ENCODE assay signal across 8 cellular contexts in genomic region chr1:200184196-200184595, GRCh38.
DNase-seq lines count a peak whose midpoint lies in the region; ATAC-seq, FAIRE-seq and TF ChIP-seq lines count a peak whose summit lies in the region.

No MANE protein-coding gene starts in this region.

- no peaks in the 10 kb centered on the region for H3K36me3 ChIP-seq in adrenal gland (replicated peaks in 1 of 2)
- no peaks in the 10 kb centered on the region for H3K36me3 ChIP-seq in kidney (ENCODE audit: control insufficient read depth in 1 of 2, insufficient read depth in 2 of 2, low read length in 2 of 2)

- H3K9me3 Mint-ChIP-seq in activated T-helper 1 cell treated with anti-CD3 and anti-CD28 coated beads, Interleukin-12 subunit alpha, Interleukin-12 subunit beta, Interleukin-2, Interleukin-4 antibody, amounts not matched to agents 30 ng/mL and 10 ng/mL and 1 ng/mL, durations not matched to agents 14 hours and 24 hours and 36 hours, result peaks cover 4% of the 10 kb centered on the region
- H3K9me3 Mint-ChIP-seq in activated naive CD4-positive, alpha-beta T cell treated with anti-CD3 and anti-CD28 coated beads for 36 hours, result peaks cover 10% of the 10 kb centered on the region

- H3K36me3 Mint-ChIP-seq in activated T-helper 1 cell treated with anti-CD3 and anti-CD28 coated beads, Interleukin-12 subunit alpha, Interleukin-12 subunit beta, Interleukin-2, Interleukin-4 antibody, amounts not matched to agents 30 ng/mL and 10 ng/mL and 1 ng/mL, durations not matched to agents 14 hours and 24 hours and 36 hours (ENCODE audit: low read depth), result peaks cover 3% of the 10 kb centered on the region
- peaks cover 1% of the 10 kb centered on the region for H3K36me3 Mint-ChIP-seq in activated naive CD4-positive, alpha-beta T cell treated with anti-CD3 and anti-CD28 coated beads for 36 hours (ENCODE audit: low read depth)

- H3K27ac ChIP-seq in adrenal gland (no peak overlapping the region), kidney (ENCODE audit: low read depth in 2 of 2, low read length in 2 of 2) (no peak overlapping the region)

- no peaks in the 10 kb centered on the region for H3K9me3 ChIP-seq in adrenal gland (replicated peaks in 1 of 3)
- no peaks in the 10 kb centered on the region for H3K9me3 ChIP-seq in kidney (ENCODE audit: control insufficient read depth in 1 of 2, low read length in 2 of 2)

- H3K27ac Mint-ChIP-seq in activated T-helper 1 cell treated with anti-CD3 and anti-CD28 coated beads, Interleukin-12 subunit alpha, Interleukin-12 subunit beta, Interleukin-2, Interleukin-4 antibody, amounts not matched to agents 30 ng/mL and 10 ng/mL and 1 ng/mL, durations not matched to agents 14 hours and 24 hours and 36 hours, result no peak overlapping the region
- H3K27ac Mint-ChIP-seq in activated naive CD4-positive, alpha-beta T cell treated with anti-CD3 and anti-CD28 coated beads for 36 hours, result no peak overlapping the region

- TF ChIP-seq POLR2A in adrenal gland (IDR thresholded peaks at IDR 0.05), result no peak

- H3K4me1 ChIP-seq in adrenal gland (replicated peaks in 1 of 2) (peaks cover 0 to 11% of the 10 kb centered on the region in 2 donors), kidney (ENCODE audit: control insufficient read depth in 1 of 2, insufficient read depth in 1 of 2, low read depth in 1 of 2, low read length in 2 of 2) (no peaks in the 10 kb centered on the region)

- H3K4me3 ChIP-seq in adrenal gland (no peak overlapping the region), kidney (ENCODE audit: low read length in 2 of 2) (no peak overlapping the region)

- no peak overlapping the region for H3K9ac ChIP-seq in kidney (ENCODE audit: low read length in 2 of 2)

- H3K4me1 Mint-ChIP-seq in activated T-helper 1 cell treated with anti-CD3 and anti-CD28 coated beads, Interleukin-12 subunit alpha, Interleukin-12 subunit beta, Interleukin-2, Interleukin-4 antibody, amounts not matched to agents 30 ng/mL and 10 ng/mL and 1 ng/mL, durations not matched to agents 14 hours and 24 hours and 36 hours (ENCODE audit: low read depth), result peaks cover 6% of the 10 kb centered on the region
- H3K4me1 Mint-ChIP-seq in activated naive CD4-positive, alpha-beta T cell treated with anti-CD3 and anti-CD28 coated beads for 36 hours (ENCODE audit: low read depth), result peaks cover 15% of the 10 kb centered on the region

- no peak for FAIRE-seq in kidney (lab: Jason Lieb, UNC)

- CTCF ChIA-PET in activated naive CD4-positive, alpha-beta T cell treated with anti-CD3 and anti-CD28 coated beads for 36 hours (lab: Charles Lee), result interaction anchor here (0.6 kb wide), 1 partner anchor 29 kb away, joined by 5 read pairs; no protein-coding TSS in a partner anchor

- ATAC-seq in GM19467 (IDR thresholded peaks at IDR 0.05; ENCODE audit: unreplicated experiment) (no peak), HG03457 (IDR thresholded peaks at IDR 0.05; ENCODE audit: unreplicated experiment) (no peak)

- peaks cover 10% of the 10 kb centered on the region for H3K27me3 Mint-ChIP-seq in activated T-helper 1 cell treated with anti-CD3 and anti-CD28 coated beads, Interleukin-12 subunit alpha, Interleukin-12 subunit beta, Interleukin-2, Interleukin-4 antibody, amounts not matched to agents 30 ng/mL and 10 ng/mL and 1 ng/mL, durations not matched to agents 14 hours and 24 hours and 36 hours (ENCODE audit: insufficient read depth)
- peaks cover 3% of the 10 kb centered on the region for H3K27me3 Mint-ChIP-seq in activated naive CD4-positive, alpha-beta T cell treated with anti-CD3 and anti-CD28 coated beads for 36 hours (ENCODE audit: low read depth)

- no peak overlapping the region for H3K4me3 Mint-ChIP-seq in activated T-helper 1 cell treated with anti-CD3 and anti-CD28 coated beads, Interleukin-12 subunit alpha, Interleukin-12 subunit beta, Interleukin-2, Interleukin-4 antibody, amounts not matched to agents 30 ng/mL and 10 ng/mL and 1 ng/mL, durations not matched to agents 14 hours and 24 hours and 36 hours
- no peak overlapping the region for H3K4me3 Mint-ChIP-seq in activated naive CD4-positive, alpha-beta T cell treated with anti-CD3 and anti-CD28 coated beads for 36 hours

- intact Hi-C loops in adrenal gland (cut with DNase I), result no loop called here
- intact Hi-C loops in kidney (cut with DNase I), result no loop called here
- intact Hi-C loops in activated T-helper 1 cell treated with anti-CD3 and anti-CD28 coated beads, Interleukin-12 subunit alpha, Interleukin-12 subunit beta, Interleukin-2, Interleukin-4 antibody, amounts not matched to agents 30 ng/mL and 10 ng/mL and 1 ng/mL, durations not matched to agents 14 hours and 24 hours and 36 hours (cut with micrococcal nuclease), result no loop called here
- intact Hi-C loops in activated naive CD4-positive, alpha-beta T cell treated with anti-CD3 and anti-CD28 coated beads for 36 hours (cut with micrococcal nuclease), result no loop called here

- TF ChIP-seq CTCF in adrenal gland (IDR thresholded peaks at IDR 0.05) (no peak), kidney (IDR thresholded peaks at IDR 0.05; ENCODE audit: borderline replicate concordance, extremely low read depth, insufficient read depth) (no peak)

- 19 to 25% (median 21%) methylated on average over 4 of the region's 4 CpGs for WGBS in adrenal gland, 4 donors

- no peaks in the 10 kb centered on the region for H3K27me3 ChIP-seq in adrenal gland

- peak; percentile 47 for DNase-seq in DMS153 treated with DMSO at 0.1 percent for 48 hours (lab: John Stamatoyannopoulos, UW; ENCODE audit: unreplicated experiment)
- peak; percentile 31 to 40 for DNase-seq in NCI-H187 (lab: John Stamatoyannopoulos, UW)
- peak; percentile 66 to 93 (median 88) for DNase-seq in adrenal gland
- peak; percentile 80 for DNase-seq in kidney
- DNase-seq in activated T-helper 1 cell treated with anti-CD3 and anti-CD28 coated beads, Interleukin-12 subunit alpha, Interleukin-12 subunit beta, Interleukin-2, Interleukin-4 antibody, amounts not matched to agents 30 ng/mL and 10 ng/mL and 1 ng/mL, durations not matched to agents 14 hours and 24 hours and 36 hours (ENCODE audit: low spot score), result no peak
- no peak for DNase-seq in activated naive CD4-positive, alpha-beta T cell treated with anti-CD3 and anti-CD28 coated beads for 36 hours

Comparison
In these comparisons a context has a peak if more than half of its experiments do, and no peak if none do; other contexts are left out.
1. DNase-seq: peak in DMS153 treated with DMSO at 0.1 percent for 48 hours (single experiment), NCI-H187 (2 of 2), adrenal gland (7 of 7) and kidney (single experiment); none in activated T-helper 1 cell treated with anti-CD3 and anti-CD28 coated beads, Interleukin-12 subunit alpha, Interleukin-12 subunit beta, Interleukin-2, Interleukin-4 antibody, amounts not matched to agents 30 ng/mL and 10 ng/mL and 1 ng/mL, durations not matched to agents 14 hours and 24 hours and 36 hours (single experiment) and activated naive CD4-positive, alpha-beta T cell treated with anti-CD3 and anti-CD28 coated beads for 36 hours (single experiment).